In genomic region chr19:43470288-43470687, GRCh38 we compare ENCODE assay signal across 10 cellular contexts. TPM values are rescaled to one million over a fixed set of nuclear protein-coding genes. Genes with fewer than 3 reads are reported as not detected.
A peak's percentile ranks its signal among the peaks of the same experiment; 100 is the strongest.
DNase-seq lines count a peak whose midpoint lies in the region; ATAC-seq, FAIRE-seq and TF ChIP-seq lines count a peak whose summit lies in the region.
"Had no signal": no experiment of that assay in that cellular context is flagged by ENCODE, and none has a peak within 500 bp of the region (broad histone marks: within the 10 kb centered on the region; RNA-seq: fewer than 3 reads in every experiment).

No MANE protein-coding gene starts in this region.

- no peak overlapping the region for H4K5ac ChIP-seq in H1 (ENCODE audit: insufficient read length, low read depth, low read length)

- no TSS peak for BruUV-seq in PC-3 (replicated peaks; lab: Mats Ljungman, UMichigan)
- BruUV-seq in OCI-LY7 (replicated peaks; lab: Mats Ljungman, UMichigan) = no TSS peak

- no peaks in the 10 kb centered on the region for H3F3A ChIP-seq in PC-3 (ENCODE audit: low read length, unreplicated experiment)

- H3K9me3 ChIP-seq in PC-3 (ENCODE audit: low read length) (no peaks in the 10 kb centered on the region), H1 (ENCODE audit: insufficient read depth in 2 of 2, low read depth in 1 of 2, low read length in 1 of 2) (no peaks in the 10 kb centered on the region), OCI-LY7 (ENCODE audit: low read length) (no peaks in the 10 kb centered on the region)
- H3K9me3 ChIP-seq: esophagus muscularis mucosa had no signal

- intact Hi-C loops in PC-3 (cut with micrococcal nuclease) = no loop called here
- intact Hi-C loops in OCI-LY7 (cut with micrococcal nuclease; ENCODE audit: unreplicated experiment) = no loop called here

- FAIRE-seq in H1 (lab: Jason Lieb, UNC) = no peak

- no peaks in the 10 kb centered on the region for H3K9me2 ChIP-seq in PC-3 (replicated peaks; ENCODE audit: low read length)
- H3K9me2 ChIP-seq in OCI-LY7 (ENCODE audit: insufficient read depth, low read length) = no peaks in the 10 kb centered on the region

- peak overlapping the region; percentile 41 for H3K9ac ChIP-seq in PC-3 (ENCODE audit: low read length)
- no peak overlapping the region for H3K9ac ChIP-seq in H1 (replicated peaks in 1 of 4; ENCODE audit: extremely low read depth in 1 of 4, low read depth in 3 of 4, low read length in 3 of 4)

- H3K9me3 Mint-ChIP-seq in activated CD8-positive, alpha-beta T cell treated with anti-CD3 and anti-CD28 coated beads, Interleukin-2, amount 10 ng/mL, durations not matched to agents 7 days and 5 days (ENCODE audit: insufficient read depth) = no peaks in the 10 kb centered on the region
- H3K9me3 Mint-ChIP-seq: memory B cell had no signal

- ATAC-seq in PC-3 (peak; percentile 21; the same call in 1 of the 2 replicates), HG03378 (IDR thresholded peaks at IDR 0.05; ENCODE audit: unreplicated experiment) (no peak), HG03521 (IDR thresholded peaks at IDR 0.05; ENCODE audit: unreplicated experiment) (no peak)
- peak; percentile 17 for ATAC-seq in activated CD8-positive, alpha-beta T cell treated with anti-CD3 and anti-CD28 coated beads, Interleukin-2, amount 10 ng/mL, durations not matched to agents 7 days and 5 days

- no peaks in the 10 kb centered on the region for H3K79me1 ChIP-seq in H1 (ENCODE audit: low read depth, low read length)

- no peak overlapping the region for H3K14ac ChIP-seq in H1 (ENCODE audit: insufficient read length)

- H2BK12ac ChIP-seq in H1 (ENCODE audit: low read depth, low read length) = no peak overlapping the region

- no peak overlapping the region for H3K27ac Mint-ChIP-seq in activated CD8-positive, alpha-beta T cell treated with anti-CD3 and anti-CD28 coated beads, Interleukin-2, amount 10 ng/mL, durations not matched to agents 7 days and 5 days
- H3K27ac Mint-ChIP-seq: memory B cell had no signal

- H3K4me3 Mint-ChIP-seq in activated CD8-positive, alpha-beta T cell treated with anti-CD3 and anti-CD28 coated beads, Interleukin-2, amount 10 ng/mL, durations not matched to agents 7 days and 5 days = no peak overlapping the region
- H3K4me3 Mint-ChIP-seq: memory B cell had no signal

- no peaks in the 10 kb centered on the region for H3K27me3 ChIP-seq in PC-3 (ENCODE audit: low read length)
- peaks cover 0 to 8% (median 7%) of the 10 kb centered on the region in 4 experiments; a peak in 5 of 7 replicates for H3K27me3 ChIP-seq in H1 (replicated peaks in 1 of 4; ENCODE audit: control insufficient read depth in 3 of 4, extremely low read depth in 1 of 4, insufficient read depth in 3 of 4, low read length in 3 of 4)
- H3K27me3 ChIP-seq: esophagus muscularis mucosa had no signal

- H2BK15ac ChIP-seq in H1 (ENCODE audit: low read length) = no peak overlapping the region

- no peak overlapping the region for H2BK20ac ChIP-seq in H1 (ENCODE audit: low read length)

- H3K4me2 ChIP-seq in PC-3 (ENCODE audit: low read length) = peak overlapping the region; percentile 49; the same call in 1 of the 2 replicates
- H3K4me2 ChIP-seq in H1 (ENCODE audit: insufficient read depth in 1 of 2, low read depth in 2 of 2, low read length in 2 of 2) = no peak overlapping the region
- no peak overlapping the region for H3K4me2 ChIP-seq in OCI-LY7 (ENCODE audit: low read length)

- no peak for TF ChIP-seq POLR2A in H1 (IDR thresholded peaks at IDR 0.05; ENCODE audit: control extremely low read depth in 1 of 2, low read depth in 2 of 2, low read length in 2 of 2)

- no peak overlapping the region for H2AK5ac ChIP-seq in H1 (ENCODE audit: low read depth, low read length)

- no peak overlapping the region for H3K18ac ChIP-seq in H1 (ENCODE audit: extremely low read depth, low read length)

- H3K4me1 ChIP-seq in PC-3 (ENCODE audit: insufficient read depth, low read length) (peaks cover 57% of the 10 kb centered on the region), H1 (replicated peaks in 1 of 4; ENCODE audit: control insufficient read depth in 3 of 4, insufficient read depth in 4 of 4, low read length in 3 of 4) (peaks cover 0 to 2% (median under 1%) of the 10 kb centered on the region in 4 experiments; a peak in 4 of 7 replicates), OCI-LY7 (ENCODE audit: insufficient read depth, low read length, poor library complexity, severe bottlenecking) (peaks cover 4% of the 10 kb centered on the region)

- no peak for TF ChIP-seq EP300 in H1 (IDR thresholded peaks at IDR 0.05; ENCODE audit: borderline replicate concordance in 1 of 2, low read depth in 2 of 2, low read length in 2 of 2)

- H4K8ac ChIP-seq in H1 (ENCODE audit: extremely low read depth, insufficient read depth, low read length) = no peak overlapping the region

- no peak overlapping the region for H3K56ac ChIP-seq in H1 (replicated peaks; ENCODE audit: insufficient read length, low read depth, low read length)

- 76% methylated on average over 9 of the region's 10 CpGs; no CpG with 5 or more reads in 1 of the 2 experiments for WGBS in H1 (ENCODE audit: extremely low coverage in 1 of 2, insufficient coverage in 1 of 2, insufficient read length in 1 of 2, insufficient replicate concordance in 2 of 2, low coverage in 1 of 2, low lambda C conversion rate in 2 of 2, missing lambda C conversion rate in 1 of 2), 2 experiments

- no peak overlapping the region for H2AFZ ChIP-seq in PC-3 (ENCODE audit: low read length)
- 0 out of 2 replicates have a peak overlapping the region, but pooled peaks have one; percentile 28 for H2AFZ ChIP-seq in H1 (ENCODE audit: low read length)
- no peak overlapping the region for H2AFZ ChIP-seq in OCI-LY7 (ENCODE audit: low read length)

- H3K36me3 ChIP-seq in PC-3 (ENCODE audit: low read depth, low read length) (no peaks in the 10 kb centered on the region), H1 (ENCODE audit: control insufficient read depth in 2 of 4, insufficient read depth in 4 of 4, low read length in 3 of 4) (no peaks in the 10 kb centered on the region), OCI-LY7 (ENCODE audit: insufficient read depth, low read length) (no peaks in the 10 kb centered on the region)
- H3K36me3 ChIP-seq: esophagus muscularis mucosa had no signal

- peak overlapping the region; percentile 97 for H3K27ac ChIP-seq in PC-3 (ENCODE audit: low read length)
- no peak overlapping the region for H3K27ac ChIP-seq in H1 (ENCODE audit: low read depth, low read length)
- H3K27ac ChIP-seq in OCI-LY7 (ENCODE audit: low read depth, low read length, poor library complexity, severe bottlenecking) = no peak overlapping the region
- H3K27ac ChIP-seq: esophagus muscularis mucosa had no signal

- H3K36me3 Mint-ChIP-seq in activated CD8-positive, alpha-beta T cell treated with anti-CD3 and anti-CD28 coated beads, Interleukin-2, amount 10 ng/mL, durations not matched to agents 7 days and 5 days (ENCODE audit: low read depth) = peaks cover under 1% of the 10 kb centered on the region
- H3K36me3 Mint-ChIP-seq: memory B cell had no signal

- POLR2A ChIA-PET in PC-3 (lab: Charles Lee; ENCODE audit: unreplicated experiment) (no interaction called here), H1 (lab: Charles Lee; ENCODE audit: partially characterized antibody) (no interaction called here), OCI-LY7 (lab: Charles Lee) (interaction anchor here (0.5 kb wide), 1 partner anchor 32 kb away, joined by 3 read pairs; no protein-coding TSS in a partner anchor)
- POLR2A ChIA-PET in activated CD8-positive, alpha-beta T cell treated with anti-CD3 and anti-CD28 coated beads, Interleukin-2, amount 10 ng/mL, durations not matched to agents 7 days and 5 days (lab: Charles Lee) = no interaction called here

- TF ChIP-seq CTCF in PC-3 (conservative IDR thresholded peaks at IDR 0.05; ENCODE audit: low read depth, low read length) (no peak), H1 (IDR thresholded peaks at IDR 0.05; ENCODE audit: control extremely low read depth in 1 of 3, insufficient read depth in 1 of 3, low read depth in 1 of 3, low read length in 3 of 3) (no peak), OCI-LY7 (conservative IDR thresholded peaks at IDR 0.05; ENCODE audit: low read length) (no peak)

- H3K27me3 Mint-ChIP-seq in activated CD8-positive, alpha-beta T cell treated with anti-CD3 and anti-CD28 coated beads, Interleukin-2, amount 10 ng/mL, durations not matched to agents 7 days and 5 days (ENCODE audit: low read depth) = no peaks in the 10 kb centered on the region

- no peaks in the 10 kb centered on the region for H3K23me2 ChIP-seq in H1 (ENCODE audit: low read depth, low read length)

- H2BK120ac ChIP-seq in H1 (replicated peaks; ENCODE audit: low read depth, low read length) = no peak overlapping the region

- 0 out of 2 replicates have a peak, but pooled peaks cover under 1% of the 10 kb centered on the region for H3K79me2 ChIP-seq in PC-3 (ENCODE audit: low read length)
- no peaks in the 10 kb centered on the region for H3K79me2 ChIP-seq in H1 (ENCODE audit: control insufficient read depth in 1 of 2, insufficient read depth in 2 of 2, low read length in 2 of 2)
- H3K79me2 ChIP-seq in OCI-LY7 (ENCODE audit: insufficient read depth, low read depth, low read length) = no peaks in the 10 kb centered on the region

- H2BK5ac ChIP-seq in H1 (ENCODE audit: low read depth, low read length) = no peak overlapping the region

- no peak overlapping the region for H3K4me3 ChIP-seq in PC-3 (ENCODE audit: low read length)
- no peak overlapping the region for H3K4me3 ChIP-seq in H1 (ENCODE audit: extremely low read depth in 1 of 4, insufficient read depth in 2 of 4, low read depth in 3 of 4, low read length in 4 of 4)
- no peak overlapping the region for H3K4me3 ChIP-seq in OCI-LY7 (ENCODE audit: low read depth, low read length, poor library complexity, severe bottlenecking)
- H3K4me3 ChIP-seq: esophagus muscularis mucosa had no signal

- no peak overlapping the region for H3K4ac ChIP-seq in H1 (replicated peaks; ENCODE audit: insufficient read length, low read depth, low read length)

- no peak for TF ChIP-seq RAD21 in H1 (IDR thresholded peaks at IDR 0.05 in 1 of 2, conservative IDR thresholded peaks at IDR 0.05 in 1 of 2; ENCODE audit: low read depth in 2 of 2, low read length in 2 of 2)

- H3K4me1 Mint-ChIP-seq in activated CD8-positive, alpha-beta T cell treated with anti-CD3 and anti-CD28 coated beads, Interleukin-2, amount 10 ng/mL, durations not matched to agents 7 days and 5 days (ENCODE audit: low read depth) = peaks cover 46% of the 10 kb centered on the region

- peak; percentile 80 for DNase-seq in PC-3
- DNase-seq in activated CD8-positive, alpha-beta T cell treated with anti-CD3 and anti-CD28 coated beads, Interleukin-2, amount 10 ng/mL, durations not matched to agents 7 days and 5 days = no peak
- DNase-seq in H1 (ENCODE audit: low read depth in 1 of 2, low spot score in 2 of 2) = no peak
- DNase-seq in stimulated activated CD4-positive, alpha-beta T cell treated with anti-CD3 and anti-CD28 coated beads, TNF-alpha, amount 100 ng/mL, for 4 hours (ENCODE audit: low read depth in 3 of 3) = peak in 2 of 3 experiments; percentile 38 to 51
- no peak for DNase-seq in OCI-LY7 (ENCODE audit: low spot score)
- DNase-seq: NCI-H187 treated with DMSO at 0.1 percent for 48 hours had no signal

- no peak overlapping the region for H3K23ac ChIP-seq in H1 (ENCODE audit: insufficient read length)

- H4K20me1 ChIP-seq in PC-3 (ENCODE audit: low read length) = no peaks in the 10 kb centered on the region
- H4K20me1 ChIP-seq in H1 (replicated peaks in 1 of 2; ENCODE audit: control insufficient read depth in 1 of 2, insufficient read depth in 2 of 2, low read length in 2 of 2) = no peaks in the 10 kb centered on the region
- no peaks in the 10 kb centered on the region for H4K20me1 ChIP-seq in OCI-LY7 (ENCODE audit: insufficient read depth, low read length)

- H4K91ac ChIP-seq in H1 (replicated peaks; ENCODE audit: insufficient read length, low read length) = no peak overlapping the region

- CTCF ChIA-PET in PC-3 (lab: Charles Lee) = no interaction called here
- CTCF ChIA-PET in activated CD8-positive, alpha-beta T cell treated with anti-CD3 and anti-CD28 coated beads, Interleukin-2, amount 10 ng/mL, durations not matched to agents 7 days and 5 days (lab: Charles Lee) = no interaction called here
- CTCF ChIA-PET in H1 (lab: Charles Lee; ENCODE audit: partially characterized antibody) = interaction anchor here (0.6 to 1.2 kb wide), 2 partner anchors 34 to 55 kb away, joined by 3 read pairs; partner anchors contain the start of gene PHLDB3
- CTCF ChIA-PET in OCI-LY7 (lab: Charles Lee; ENCODE audit: unreplicated experiment) = no interaction called here

RNA-seq across cellular contexts. Expression of gene LYPD3, which starts 4.9 kb away (rescaled TPM):
- total RNA-seq in PC-3 (2014; rRNA removed) (16.4 and 16.8 TPM in 2 replicates), OCI-LY7 (2022) (0.42 TPM in 1 of 2 replicates, not detected in the other)
- total RNA-seq in activated CD8-positive, alpha-beta T cell treated with anti-CD3 and anti-CD28 coated beads, Interleukin-2, amount 10 ng/mL, durations not matched to agents 7 days and 5 days = 1 to 10 TPM in 1 of 2 experiments, under 1 TPM in 1; 0.68 to 1.1 TPM
- total RNA-seq in H1 (2021; fragmentation: NEBNext Ultra II Directional; extraction: Animal tissue kit (Norgen Biotek cat#: 25700)) = 4.0 and 4.1 TPM in 2 replicates
- polyA plus RNA-seq in H1 (2011; rRNA removed) = 16.4 and 18.4 TPM in 2 replicates
- 7.3 TPM for polyA plus RNA-seq in H1 (2011; cell fraction: cytosol; rRNA removed)
- 10.4 TPM for polyA plus RNA-seq in H1 (2011; cell fraction: nucleus; rRNA removed)
- 4.2 to 7.0 TPM (median 5.4 TPM) in 4 replicates for polyA plus RNA-seq in H1 (2012, experiment 1 of 2)
- 5.2 TPM for polyA plus RNA-seq in H1 (2012, experiment 2 of 2)
- 6.0 TPM for polyA plus RNA-seq in H1 (2013, experiment 1 of 2)
- 5.9 TPM for polyA plus RNA-seq in H1 (2013, experiment 2 of 2)
- polyA minus RNA-seq in H1 (2011; rRNA and poly(A)+ RNA removed) = 2.0 and 2.5 TPM in 2 replicates
- polyA minus RNA-seq in H1 (2011; cell fraction: cytosol; rRNA and poly(A)+ RNA removed) = 3.4 TPM
- 3.5 TPM for polyA minus RNA-seq in H1 (2011; cell fraction: nucleus; rRNA and poly(A)+ RNA removed)
- not detected in 2 replicates for total RNA-seq in OCI-LY7 (2014; rRNA removed; shearing (Covaris generic))

RNA-seq across cellular contexts. Expression of gene PHLDB3, which starts 34.3 kb away (rescaled TPM):
- 29.0 and 36.0 TPM in 2 replicates for total RNA-seq in PC-3 (2014; rRNA removed)
- 10 to 100 TPM; 14.9 to 15.5 TPM for total RNA-seq in activated CD8-positive, alpha-beta T cell treated with anti-CD3 and anti-CD28 coated beads, Interleukin-2, amount 10 ng/mL, durations not matched to agents 7 days and 5 days
- 7.5 and 8.5 TPM in 2 replicates for total RNA-seq in H1 (2021; fragmentation: NEBNext Ultra II Directional; extraction: Animal tissue kit (Norgen Biotek cat#: 25700))
- polyA plus RNA-seq in H1 (2011; rRNA removed) = 4.0 and 6.5 TPM in 2 replicates
- polyA plus RNA-seq in H1 (2011; cell fraction: cytosol; rRNA removed) = 6.4 TPM
- polyA plus RNA-seq in H1 (2011; cell fraction: nucleus; rRNA removed) = 15.0 TPM
- polyA plus RNA-seq in H1 (2012, experiment 1 of 2) = 4.4 to 7.9 TPM (median 7.4 TPM) in 4 replicates
- 4.7 TPM for polyA plus RNA-seq in H1 (2012, experiment 2 of 2)
- polyA plus RNA-seq in H1 (2013, experiment 1 of 2) = 5.8 TPM
- 6.0 TPM for polyA plus RNA-seq in H1 (2013, experiment 2 of 2)
- 3.1 and 3.2 TPM in 2 replicates for polyA minus RNA-seq in H1 (2011; rRNA and poly(A)+ RNA removed)
- 6.4 TPM for polyA minus RNA-seq in H1 (2011; cell fraction: cytosol; rRNA and poly(A)+ RNA removed)
- polyA minus RNA-seq in H1 (2011; cell fraction: nucleus; rRNA and poly(A)+ RNA removed) = 9.0 TPM
- 12.9 and 20.6 TPM in 2 replicates for total RNA-seq in OCI-LY7 (2014; rRNA removed; shearing (Covaris generic))
- total RNA-seq in OCI-LY7 (2022) = 6.0 and 9.9 TPM in 2 replicates

RNA-seq across cellular contexts. Expression of gene TEX101, which starts 55.6 kb away (rescaled TPM):
- total RNA-seq in PC-3 (2014; rRNA removed) (not detected in 2 replicates), OCI-LY7 (2022) (not detected in 2 replicates)
- not detected for total RNA-seq in activated CD8-positive, alpha-beta T cell treated with anti-CD3 and anti-CD28 coated beads, Interleukin-2, amount 10 ng/mL, durations not matched to agents 7 days and 5 days
- not detected in 2 replicates for total RNA-seq in H1 (2021; fragmentation: NEBNext Ultra II Directional; extraction: Animal tissue kit (Norgen Biotek cat#: 25700))
- polyA plus RNA-seq in H1 (2011; rRNA removed) = 0.06 and 0.12 TPM in 2 replicates
- polyA plus RNA-seq in H1 (2011; cell fraction: cytosol; rRNA removed) = 0.19 TPM
- 0.07 TPM for polyA plus RNA-seq in H1 (2011; cell fraction: nucleus; rRNA removed)
- polyA plus RNA-seq in H1 (2012, experiment 1 of 2) = 0.36 TPM in 1 of 4 replicates, not detected in the others
- not detected for polyA plus RNA-seq in H1 (2012, experiment 2 of 2)
- 0.12 TPM for polyA plus RNA-seq in H1 (2013, experiment 1 of 2)
- polyA plus RNA-seq in H1 (2013, experiment 2 of 2) = not detected
- polyA minus RNA-seq in H1 (2011; rRNA and poly(A)+ RNA removed) = not detected in 2 replicates
- not detected for polyA minus RNA-seq in H1 (2011; cell fraction: cytosol; rRNA and poly(A)+ RNA removed)
- not detected for polyA minus RNA-seq in H1 (2011; cell fraction: nucleus; rRNA and poly(A)+ RNA removed)
- total RNA-seq in OCI-LY7 (2014; rRNA removed; shearing (Covaris generic)) = not detected in 2 replicates
- total RNA-seq: esophagus muscularis mucosa had no signal

RNA-seq across cellular contexts. Expression of gene ETHE1, which starts 56.7 kb away (rescaled TPM):
- 34.2 and 44.9 TPM in 2 replicates for total RNA-seq in PC-3 (2014; rRNA removed)
- total RNA-seq in activated CD8-positive, alpha-beta T cell treated with anti-CD3 and anti-CD28 coated beads, Interleukin-2, amount 10 ng/mL, durations not matched to agents 7 days and 5 days = 10 to 100 TPM; 67.9 to 69.1 TPM
- total RNA-seq in H1 (2021; fragmentation: NEBNext Ultra II Directional; extraction: Animal tissue kit (Norgen Biotek cat#: 25700)) = 18.6 and 19.9 TPM in 2 replicates
- 92.7 and 96.0 TPM in 2 replicates for polyA plus RNA-seq in H1 (2011; rRNA removed)
- 53.2 TPM for polyA plus RNA-seq in H1 (2011; cell fraction: cytosol; rRNA removed)
- polyA plus RNA-seq in H1 (2011; cell fraction: nucleus; rRNA removed) = 79.8 TPM
- 17.1 to 36.3 TPM (median 33.6 TPM) in 4 replicates for polyA plus RNA-seq in H1 (2012, experiment 1 of 2)
- 32.6 TPM for polyA plus RNA-seq in H1 (2012, experiment 2 of 2)
- 38.2 TPM for polyA plus RNA-seq in H1 (2013, experiment 1 of 2)
- polyA plus RNA-seq in H1 (2013, experiment 2 of 2) = 32.9 TPM
- polyA minus RNA-seq in H1 (2011; rRNA and poly(A)+ RNA removed) = 30.1 and 31.6 TPM in 2 replicates
- 15.7 TPM for polyA minus RNA-seq in H1 (2011; cell fraction: cytosol; rRNA and poly(A)+ RNA removed)
- 10.8 TPM for polyA minus RNA-seq in H1 (2011; cell fraction: nucleus; rRNA and poly(A)+ RNA removed)
- 1.7 and 5.7 TPM in 2 replicates for total RNA-seq in OCI-LY7 (2014; rRNA removed; shearing (Covaris generic))
- 6.2 and 6.4 TPM in 2 replicates for total RNA-seq in OCI-LY7 (2022)

Comparison
In these comparisons a context has a peak if more than half of its experiments do, and no peak if none do; other contexts are left out.
1. ATAC-seq: peak in PC-3 (single experiment) and activated CD8-positive, alpha-beta T cell treated with anti-CD3 and anti-CD28 coated beads, Interleukin-2, amount 10 ng/mL, durations not matched to agents 7 days and 5 days (single experiment); none in HG03378 (single experiment) and HG03521 (single experiment).
2. DNase-seq: peak in PC-3 (single experiment) and stimulated activated CD4-positive, alpha-beta T cell treated with anti-CD3 and anti-CD28 coated beads, TNF-alpha, amount 100 ng/mL, for 4 hours (2 of 3); none in activated CD8-positive, alpha-beta T cell treated with anti-CD3 and anti-CD28 coated beads, Interleukin-2, amount 10 ng/mL, durations not matched to agents 7 days and 5 days (single experiment), H1 (0 of 2) and OCI-LY7 (single experiment).